27 cellular contexts compared by ENCODE assay signal in genomic region chr4:11605597-11605996, GRCh38.
A peak's percentile ranks its signal among the peaks of the same experiment; 100 is the strongest.
DNase-seq lines count a peak whose midpoint lies in the region; ATAC-seq, FAIRE-seq and TF ChIP-seq lines count a peak whose summit lies in the region.
"Had no signal": no experiment of that assay in that cellular context is flagged by ENCODE, and none has a peak within 500 bp of the region (broad histone marks: within the 10 kb centered on the region; RNA-seq: fewer than 3 reads in every experiment).

No MANE protein-coding gene starts in this region.

- peaks cover 33% of the 10 kb centered on the region for H3K4me1 ChIP-seq in foreskin keratinocyte
- H3K4me1 ChIP-seq: esophagus muscularis mucosa, spleen had no signal

- no peak for TF ChIP-seq CTCF in bronchial epithelial cell (IDR thresholded peaks at IDR 0.05; ENCODE audit: insufficient read depth, low read length, severe bottlenecking)
- TF ChIP-seq CTCF in foreskin keratinocyte (conservative IDR thresholded peaks at IDR 0.05), result no peak

- H3K36me3 ChIP-seq in bronchial epithelial cell (ENCODE audit: control insufficient read depth, insufficient read depth, low read length), result no peaks in the 10 kb centered on the region
- no peaks in the 10 kb centered on the region for H3K36me3 ChIP-seq in MG63
- H3K36me3 ChIP-seq: esophagus muscularis mucosa, pancreas, spleen had no signal

- no peak for FAIRE-seq in bronchial epithelial cell (lab: Jason Lieb, UNC)
- FAIRE-seq: colon had no signal

- ATAC-seq in foreskin keratinocyte (peak; percentile 59), GM19035 (IDR thresholded peaks at IDR 0.05; ENCODE audit: unreplicated experiment) (no peak)
- ATAC-seq: activated CD8-positive, alpha-beta memory T cell treated with anti-CD3 and anti-CD28 coated beads, Interleukin-2, amount 10 ng/mL, durations not matched to agents 7 days and 5 days; left ventricle myocardium superior; right cardiac atrium had no signal

- H3K4me3 ChIP-seq in bronchial epithelial cell (ENCODE audit: low read depth, low read length), result no peak overlapping the region
- no peak overlapping the region for H3K4me3 ChIP-seq in MG63
- H3K4me3 ChIP-seq: esophagus muscularis mucosa, pancreas, PC-9, spleen had no signal

- no peaks in the 10 kb centered on the region for H3K9me3 ChIP-seq in MG63
- H3K9me3 ChIP-seq: esophagus muscularis mucosa, pancreas, spleen had no signal

- DNase-seq in HCEC 1CT (peak; percentile 2), bronchial epithelial cell (ENCODE audit: low read depth) (peak; percentile 74), foreskin keratinocyte (no peak), pulmonary artery endothelial cell (ENCODE audit: low read depth, low spot score) (peak; percentile 33), MG63 (no peak), AG08395 (ENCODE audit: low spot score) (no peak)
- no peak for DNase-seq in activated CD4-positive, alpha-beta T cell treated with anti-CD3 and anti-CD28 coated beads, Interleukin-2, amount 50 U/mL, for 4 hours
- DNase-seq: activated CD4-positive, alpha-beta T cell treated with anti-CD3 and anti-CD28 coated beads for 4 hours; activated CD8-positive, alpha-beta memory T cell treated with anti-CD3 and anti-CD28 coated beads, Interleukin-2, amount 10 ng/mL, durations not matched to agents 7 days and 5 days; activated naive CD4-positive, alpha-beta T cell treated with Interleukin-2 at 50 U/mL for 16 hours; activated T-cell treated with anti-CD3 and anti-CD28 coated beads, Interleukin-2, amount 50 U/mL, for 48 hours; effector memory CD4-positive, alpha-beta T cell; Karpas-422; left ventricle myocardium superior; NCI-H1694 treated with DMSO at 0.1 percent for 48 hours; NCI-H524; NK-92 treated with Interleukin-12 subunit alpha and Interleukin-12 subunit beta, amount 100 ng/mL, for 24 hours; pancreas; PC-9; right cardiac atrium; Right ventricle myocardium superior; spleen; stimulated activated CD4-positive, alpha-beta T cell treated with anti-CD3 and anti-CD28 coated beads, Interleukin-2, amount 100 ng/mL, for 48 hours had no signal

- no peak overlapping the region for H3K27ac ChIP-seq in foreskin keratinocyte
- H3K27ac ChIP-seq: C4-2B, esophagus muscularis mucosa, pancreas, PC-9, spleen had no signal

- H3K27me3 ChIP-seq in bronchial epithelial cell (ENCODE audit: control insufficient read depth, insufficient read depth, low read length) (no peaks in the 10 kb centered on the region), foreskin keratinocyte (no peaks in the 10 kb centered on the region), MG63 (no peaks in the 10 kb centered on the region)
- H3K27me3 ChIP-seq: esophagus muscularis mucosa, pancreas, spleen had no signal

Comparison
In these comparisons a context has a peak if more than half of its experiments do, and no peak if none do; other contexts are left out.
1. DNase-seq: peak in HCEC 1CT (single experiment), bronchial epithelial cell (single experiment) and pulmonary artery endothelial cell (single experiment); none in foreskin keratinocyte (0 of 2), activated CD4-positive, alpha-beta T cell treated with anti-CD3 and anti-CD28 coated beads, Interleukin-2, amount 50 U/mL, for 4 hours (0 of 2), MG63 (single experiment) and AG08395 (single experiment).